Comparison of ENCODE assay signal across 1 cellular context in the genomic region with DNA sequence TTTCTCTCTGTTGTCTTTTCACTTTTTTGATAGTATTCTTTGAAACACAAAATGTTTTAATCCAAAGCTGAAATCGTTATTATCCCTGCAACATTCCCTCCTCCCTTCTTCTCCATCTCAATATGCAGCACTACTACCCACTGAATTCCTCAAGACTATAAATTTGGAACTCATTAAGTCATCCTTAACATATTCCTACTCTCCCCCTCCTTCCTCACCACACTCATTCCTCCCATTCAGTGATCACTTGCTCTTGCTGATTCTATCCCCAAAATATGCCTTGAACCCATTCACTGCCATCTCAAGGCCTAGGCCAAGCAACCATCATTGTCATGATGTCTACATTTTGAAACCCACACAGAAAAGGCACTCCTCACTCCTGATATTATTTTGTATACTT.
TF ChIP-seq lines count a peak whose summit lies in the region.

No MANE protein-coding gene starts in this region.

TF ChIP-seq in HepG2, 621 proteins besides CTCF, POLR2A, EP300 and RAD21:
- TF ChIP-seq, protein P1, sequence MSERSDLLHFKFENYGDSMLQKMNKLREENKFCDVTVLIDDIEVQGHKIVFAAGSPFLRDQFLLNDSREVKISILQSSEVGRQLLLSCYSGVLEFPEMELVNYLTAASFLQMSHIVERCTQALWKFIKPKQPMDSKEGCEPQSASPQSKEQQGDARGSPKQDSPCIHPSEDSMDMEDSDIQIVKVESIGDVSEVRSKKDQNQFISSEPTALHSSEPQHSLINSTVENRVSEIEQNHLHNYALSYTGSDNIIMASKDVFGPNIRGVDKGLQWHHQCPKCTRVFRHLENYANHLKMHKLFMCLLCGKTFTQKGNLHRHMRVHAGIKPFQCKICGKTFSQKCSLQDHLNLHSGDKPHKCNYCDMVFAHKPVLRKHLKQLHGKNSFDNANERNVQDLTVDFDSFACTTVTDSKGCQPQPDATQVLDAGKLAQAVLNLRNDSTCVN (CRISPR knock-in tag; IDR thresholded peaks at IDR 0.05; ENCODE audit: borderline replicate concordance) = no peak
- no peak for TF ChIP-seq ZBTB20 (CRISPR knock-in tag; IDR thresholded peaks at IDR 0.05; ENCODE audit: borderline replicate concordance, low read depth)
- no peak for TF ChIP-seq ARID2 (CRISPR knock-in tag; IDR thresholded peaks at IDR 0.05; ENCODE audit: borderline replicate concordance)
- no peak for TF ChIP-seq ZNF878 (CRISPR knock-in tag; IDR thresholded peaks at IDR 0.05)
- TF ChIP-seq KAT8 (CRISPR knock-in tag; IDR thresholded peaks at IDR 0.05) = no peak
- no peak for TF ChIP-seq SETDB1 (CRISPR knock-in tag; IDR thresholded peaks at IDR 0.05; ENCODE audit: borderline replicate concordance)
- no peak for TF ChIP-seq ZNF20 (CRISPR knock-in tag; IDR thresholded peaks at IDR 0.05)
- no peak for TF ChIP-seq ZNF432 (CRISPR knock-in tag; IDR thresholded peaks at IDR 0.05; ENCODE audit: borderline replicate concordance)
- TF ChIP-seq ZNF207 (IDR thresholded peaks at IDR 0.05; ENCODE audit: borderline replicate concordance) = no peak
- TF ChIP-seq DNMT1 (CRISPR knock-in tag; IDR thresholded peaks at IDR 0.05) = no peak
- TF ChIP-seq PITX1 (CRISPR knock-in tag; IDR thresholded peaks at IDR 0.05) = no peak
- no peak for TF ChIP-seq MAFF (IDR thresholded peaks at IDR 0.05; ENCODE audit: low read depth, low read length)
- no peak for TF ChIP-seq ZNF430 (CRISPR knock-in tag; IDR thresholded peaks at IDR 0.05)
- no peak for TF ChIP-seq THAP11 (CRISPR knock-in tag; IDR thresholded peaks at IDR 0.05)
- TF ChIP-seq, protein P2, sequence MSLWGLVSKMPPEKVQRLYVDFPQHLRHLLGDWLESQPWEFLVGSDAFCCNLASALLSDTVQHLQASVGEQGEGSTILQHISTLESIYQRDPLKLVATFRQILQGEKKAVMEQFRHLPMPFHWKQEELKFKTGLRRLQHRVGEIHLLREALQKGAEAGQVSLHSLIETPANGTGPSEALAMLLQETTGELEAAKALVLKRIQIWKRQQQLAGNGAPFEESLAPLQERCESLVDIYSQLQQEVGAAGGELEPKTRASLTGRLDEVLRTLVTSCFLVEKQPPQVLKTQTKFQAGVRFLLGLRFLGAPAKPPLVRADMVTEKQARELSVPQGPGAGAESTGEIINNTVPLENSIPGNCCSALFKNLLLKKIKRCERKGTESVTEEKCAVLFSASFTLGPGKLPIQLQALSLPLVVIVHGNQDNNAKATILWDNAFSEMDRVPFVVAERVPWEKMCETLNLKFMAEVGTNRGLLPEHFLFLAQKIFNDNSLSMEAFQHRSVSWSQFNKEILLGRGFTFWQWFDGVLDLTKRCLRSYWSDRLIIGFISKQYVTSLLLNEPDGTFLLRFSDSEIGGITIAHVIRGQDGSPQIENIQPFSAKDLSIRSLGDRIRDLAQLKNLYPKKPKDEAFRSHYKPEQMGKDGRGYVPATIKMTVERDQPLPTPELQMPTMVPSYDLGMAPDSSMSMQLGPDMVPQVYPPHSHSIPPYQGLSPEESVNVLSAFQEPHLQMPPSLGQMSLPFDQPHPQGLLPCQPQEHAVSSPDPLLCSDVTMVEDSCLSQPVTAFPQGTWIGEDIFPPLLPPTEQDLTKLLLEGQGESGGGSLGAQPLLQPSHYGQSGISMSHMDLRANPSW (CRISPR knock-in tag; IDR thresholded peaks at IDR 0.05; ENCODE audit: borderline replicate concordance) = no peak
- no peak for TF ChIP-seq ZFY (CRISPR knock-in tag; IDR thresholded peaks at IDR 0.05)
- no peak for TF ChIP-seq RXRB (CRISPR knock-in tag; IDR thresholded peaks at IDR 0.05; ENCODE audit: borderline replicate concordance)
- no peak for TF ChIP-seq WIZ (CRISPR knock-in tag; IDR thresholded peaks at IDR 0.05)
- no peak for TF ChIP-seq ZFP62 (CRISPR knock-in tag; IDR thresholded peaks at IDR 0.05)
- TF ChIP-seq, protein P3, sequence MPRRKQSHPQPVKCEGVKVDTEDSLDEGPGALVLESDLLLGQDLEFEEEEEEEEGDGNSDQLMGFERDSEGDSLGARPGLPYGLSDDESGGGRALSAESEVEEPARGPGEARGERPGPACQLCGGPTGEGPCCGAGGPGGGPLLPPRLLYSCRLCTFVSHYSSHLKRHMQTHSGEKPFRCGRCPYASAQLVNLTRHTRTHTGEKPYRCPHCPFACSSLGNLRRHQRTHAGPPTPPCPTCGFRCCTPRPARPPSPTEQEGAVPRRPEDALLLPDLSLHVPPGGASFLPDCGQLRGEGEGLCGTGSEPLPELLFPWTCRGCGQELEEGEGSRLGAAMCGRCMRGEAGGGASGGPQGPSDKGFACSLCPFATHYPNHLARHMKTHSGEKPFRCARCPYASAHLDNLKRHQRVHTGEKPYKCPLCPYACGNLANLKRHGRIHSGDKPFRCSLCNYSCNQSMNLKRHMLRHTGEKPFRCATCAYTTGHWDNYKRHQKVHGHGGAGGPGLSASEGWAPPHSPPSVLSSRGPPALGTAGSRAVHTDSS (CRISPR knock-in tag; conservative IDR thresholded peaks at IDR 0.05) = no peak
